29 cellular contexts compared by ENCODE assay signal in genomic region chr2:99184811-99185210, GRCh38. TPM values are rescaled to one million over a fixed set of nuclear protein-coding genes. Genes with fewer than 3 reads are reported as not detected.
"Had no signal": no experiment of that assay in that cellular context is flagged by ENCODE, and none has a peak within 500 bp of the region (broad histone marks: within the 10 kb centered on the region; RNA-seq: fewer than 3 reads in every experiment).

No MANE protein-coding gene starts in this region.

- H3K4me3 ChIP-seq: colonic mucosa, gastroesophageal sphincter, heart left ventricle, left ventricle myocardium inferior, lower lobe of right lung, ovary, psoas muscle, sigmoid colon, suprapubic skin, transverse colon, vagina had no signal

- H3K27me3 Mint-ChIP-seq: dendritic cell treated with granulocyte-macrophage colony-stimulating factor and Interleukin-4, amounts not matched to agents 40 ng/mL and 50 ng/mL, for 4 days; naive thymus-derived CD8-positive, alpha-beta T cell; stimulated activated naive CD8-positive, alpha-beta T cell treated with anti-CD3 and anti-CD28 coated beads, Interleukin-15, amount 100 ng/mL, for 72 hours had no signal

- DNase-seq: colonic mucosa; effector CD8-positive, alpha-beta T cell; endodermal cell; foreskin fibroblast; heart left ventricle; hippocampal formation; left colon; left ventricle myocardium inferior; lower lobe of right lung; naive thymus-derived CD8-positive, alpha-beta T cell; nephron progenitor cell; occipital lobe; ovary; posterior cingulate gyrus; psoas muscle; right cardiac atrium; sigmoid colon; stimulated activated CD8-positive, alpha-beta memory T cell treated with anti-CD3 and anti-CD28 coated beads, Interleukin-4, amount 100 ng/mL, for 48 hours; stimulated activated naive CD4-positive, alpha-beta T cell; stimulated activated naive CD8-positive, alpha-beta T cell treated with anti-CD3 and anti-CD28 coated beads, Interleukin-15, amount 100 ng/mL, for 72 hours; transverse colon had no signal

- H3K27ac ChIP-seq: colonic mucosa, epithelial cell of prostate, gastroesophageal sphincter, heart left ventricle, left ventricle myocardium inferior, lower lobe of right lung, ovary, psoas muscle, sigmoid colon, suprapubic skin, transverse colon, vagina had no signal

- H3K36me3 ChIP-seq: ovary had no signal

- H3K9me3 Mint-ChIP-seq: dendritic cell treated with granulocyte-macrophage colony-stimulating factor and Interleukin-4, amounts not matched to agents 40 ng/mL and 50 ng/mL, for 4 days; endodermal cell; naive thymus-derived CD8-positive, alpha-beta T cell; stimulated activated naive CD8-positive, alpha-beta T cell treated with anti-CD3 and anti-CD28 coated beads, Interleukin-15, amount 100 ng/mL, for 72 hours had no signal

- H3K4me3 Mint-ChIP-seq: dendritic cell treated with granulocyte-macrophage colony-stimulating factor and Interleukin-4, amounts not matched to agents 40 ng/mL and 50 ng/mL, for 4 days; endodermal cell; nephron progenitor cell; stimulated activated naive CD8-positive, alpha-beta T cell treated with anti-CD3 and anti-CD28 coated beads, Interleukin-15, amount 100 ng/mL, for 72 hours had no signal

- H3K27ac Mint-ChIP-seq: dendritic cell treated with granulocyte-macrophage colony-stimulating factor and Interleukin-4, amounts not matched to agents 40 ng/mL and 50 ng/mL, for 4 days; endodermal cell; nephron progenitor cell; stimulated activated naive CD8-positive, alpha-beta T cell treated with anti-CD3 and anti-CD28 coated beads, Interleukin-15, amount 100 ng/mL, for 72 hours had no signal

- H3K27me3 ChIP-seq: colonic mucosa, gastroesophageal sphincter, heart left ventricle, ovary, sigmoid colon, suprapubic skin, transverse colon, vagina had no signal

- ATAC-seq: esophagus mucosa; gastroesophageal sphincter; heart left ventricle; left colon; lower lobe of right lung; naive thymus-derived CD8-positive, alpha-beta T cell; psoas muscle; right cardiac atrium; stimulated activated naive CD8-positive, alpha-beta T cell treated with anti-CD3 and anti-CD28 coated beads, Interleukin-15, amount 100 ng/mL, for 72 hours had no signal

- H3K9me3 ChIP-seq: colonic mucosa, gastroesophageal sphincter, heart left ventricle, left ventricle myocardium inferior, lower lobe of right lung, ovary, psoas muscle, sigmoid colon, suprapubic skin, transverse colon, vagina had no signal

RNA-seq across cellular contexts. Expression of gene C2orf15, which starts 43.3 kb away (rescaled TPM):
- total RNA-seq: left ventricle myocardium inferior, myocyte, psoas muscle, sigmoid colon, skeletal muscle tissue, vagina had no signal
